Comparison of ENCODE assay signal across 9 cellular contexts in the genomic region with DNA sequence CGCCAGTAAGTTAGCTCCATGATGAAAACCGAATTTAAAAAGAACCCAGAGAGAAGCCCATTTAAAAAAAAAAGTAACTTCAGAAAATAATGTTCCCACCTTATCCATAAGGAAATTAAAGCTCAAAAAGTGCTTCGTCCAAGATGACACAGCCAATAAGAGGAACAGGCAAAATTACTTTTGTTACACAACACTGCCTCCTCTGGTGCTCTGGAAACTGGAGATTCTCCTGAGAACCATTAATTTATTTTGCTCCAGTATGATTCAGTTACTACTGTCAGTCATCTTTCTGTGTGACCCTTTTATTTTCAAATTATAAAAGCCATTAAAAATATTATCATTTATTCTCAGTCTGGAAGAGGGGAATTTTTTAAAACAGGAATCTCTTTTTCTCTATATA. TPM values are rescaled to one million over a fixed set of nuclear protein-coding genes. Genes with fewer than 3 reads are reported as not detected.
A peak's percentile ranks its signal among the peaks of the same experiment; 100 is the strongest.
DNase-seq lines count a peak whose midpoint lies in the region; ATAC-seq and TF ChIP-seq lines count a peak whose summit lies in the region.
"Had no signal": no experiment of that assay in that cellular context is flagged by ENCODE, and none has a peak within 500 bp of the region (broad histone marks: within the 10 kb centered on the region; RNA-seq: fewer than 3 reads in every experiment).

No MANE protein-coding gene starts in this region.

- H3F3A ChIP-seq in DOHH2 (ENCODE audit: control insufficient read depth, insufficient read depth) = no peaks in the 10 kb centered on the region

- H3K9me3 ChIP-seq in DOHH2 (ENCODE audit: control insufficient read depth, insufficient read depth, low read length) = no peaks in the 10 kb centered on the region

- no peaks in the 10 kb centered on the region for H3K27me3 ChIP-seq in DOHH2 (ENCODE audit: control insufficient read depth, low read length)

- H3K27ac ChIP-seq in DOHH2 (ENCODE audit: low read depth, low read length) = no peak overlapping the region

- no peak overlapping the region for H3K4me2 ChIP-seq in DOHH2 (ENCODE audit: low read length)

- H3K9me2 ChIP-seq in DOHH2 (replicated peaks; ENCODE audit: control insufficient read depth, low read length) = no peaks in the 10 kb centered on the region

- peaks cover 16% of the 10 kb centered on the region for H3K4me1 ChIP-seq in DOHH2 (ENCODE audit: control insufficient read depth, low read length)

- in situ Hi-C loops in astrocyte of the cerebellum (cut with HindIII; ENCODE audit: low sequenced_read_pairs) = loop anchor here (10.0 kb wide), 1 partner anchor 229 kb away; no protein-coding TSS in a partner anchor

- TF ChIP-seq CTCF in DOHH2 (IDR thresholded peaks at IDR 0.05; ENCODE audit: low read depth, low read length, poor library complexity, severe bottlenecking) (peak; percentile 23), astrocyte of the cerebellum (IDR thresholded peaks at IDR 0.05; ENCODE audit: low read depth, low read length, missing control alignments) (peak; percentile 48)

- no peak for ATAC-seq in HG03342 (IDR thresholded peaks at IDR 0.05; ENCODE audit: unreplicated experiment)

- peak; percentile 8 for DNase-seq in LoVo (ENCODE audit: low spot score)
- no peak for DNase-seq in astrocyte of the cerebellum (ENCODE audit: low read depth)
- DNase-seq in lung microvascular endothelial cell (ENCODE audit: low read depth in 2 of 2) = peak; percentile 50 to 57
- DNase-seq in DMS153 (lab: John Stamatoyannopoulos, UW) = no peak
- DNase-seq in NCI-H187 (lab: John Stamatoyannopoulos, UW) = no peak
- no peak for DNase-seq in activated CD8-positive, alpha-beta memory T cell treated with anti-CD3 and anti-CD28 coated beads, Interleukin-2, amount 50 U/mL, for 48 hours

- peaks cover 9% of the 10 kb centered on the region for H3K79me2 ChIP-seq in DOHH2 (ENCODE audit: control insufficient read depth, low read length)

- H4K20me1 ChIP-seq in DOHH2 (ENCODE audit: control insufficient read depth, insufficient read depth, low read depth, low read length) = no peaks in the 10 kb centered on the region

- no peaks in the 10 kb centered on the region for H3K36me3 ChIP-seq in DOHH2 (ENCODE audit: control insufficient read depth, low read length)

- H3K4me3 ChIP-seq in DOHH2 (ENCODE audit: low read length) = no peak overlapping the region
- no peak overlapping the region for H3K4me3 ChIP-seq in astrocyte of the cerebellum (ENCODE audit: low read depth, low read length)

RNA-seq across cellular contexts. Expression of gene IFT27, which starts 2.0 kb away (rescaled TPM):
- total RNA-seq in lung microvascular endothelial cell = 10.0 and 12.9 TPM in 2 replicates

RNA-seq across cellular contexts. Expression of gene PVALB, which starts 42.9 kb away (rescaled TPM):
- total RNA-seq in lung microvascular endothelial cell = not detected in 2 replicates
- total RNA-seq: pulmonary artery endothelial cell had no signal

Comparison
In these comparisons a context has a peak if more than half of its experiments do, and no peak if none do; other contexts are left out.
1. DNase-seq: peak in LoVo (single experiment) and lung microvascular endothelial cell (2 of 2); none in astrocyte of the cerebellum (single experiment), DMS153 (single experiment), NCI-H187 (0 of 2) and activated CD8-positive, alpha-beta memory T cell treated with anti-CD3 and anti-CD28 coated beads, Interleukin-2, amount 50 U/mL, for 48 hours (single experiment).